ENCODE assay signal across 28 cellular contexts in the genomic region with DNA sequence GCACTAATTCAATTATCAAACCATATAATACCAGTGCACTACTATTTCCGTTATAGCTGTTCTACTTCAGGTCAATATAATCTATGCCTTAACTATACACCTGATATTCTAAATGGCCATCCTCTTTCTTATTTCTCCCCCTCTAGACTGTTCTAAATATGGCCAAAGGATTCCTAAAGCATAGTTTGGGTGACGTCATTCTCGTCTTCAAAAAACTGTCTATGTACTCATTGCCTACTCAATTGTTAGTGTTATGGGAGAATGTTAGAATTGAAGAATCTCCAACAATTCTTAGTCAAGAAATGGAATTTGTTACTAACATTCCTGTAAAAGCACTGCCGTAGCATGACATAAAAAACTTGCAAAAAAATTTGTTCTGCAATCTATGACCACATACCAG.
"Had no signal": no experiment of that assay in that cellular context is flagged by ENCODE, and none has a peak within 500 bp of the region (broad histone marks: within the 10 kb centered on the region; RNA-seq: fewer than 3 reads in every experiment).

No MANE protein-coding gene starts in this region.

- DNase-seq: naive thymus-derived CD8-positive, alpha-beta T cell; nephron progenitor cell; nucleus accumbens; pancreas; right cardiac atrium; spleen; stimulated activated CD4-positive, alpha-beta T cell treated with anti-CD3 and anti-CD28 coated beads, Interleukin-12 subunit alpha, Interleukin-12 subunit beta, amount 100 ng/mL, for 4 hours; stimulated activated CD4-positive, alpha-beta T cell treated with anti-CD3 and anti-CD28 coated beads, Interleukin-1b, Interleukin-23, amount 100 ng/mL, for 48 hours; stimulated activated CD4-positive, alpha-beta T cell treated with anti-CD3 and anti-CD28 coated beads, Interleukin-4, amount 100 ng/mL, for 1 hour; stimulated activated CD4-positive, alpha-beta T cell treated with anti-CD3 and anti-CD28 coated beads, Interleukin-4, amount 100 ng/mL, for 4 hours; stimulated activated CD8-positive, alpha-beta memory T cell treated with anti-CD3 and anti-CD28 coated beads, Interleukin-4, amount 100 ng/mL, for 48 hours; stimulated activated naive CD4-positive, alpha-beta T cell; stimulated activated naive CD8-positive, alpha-beta T cell treated with anti-CD3 and anti-CD28 coated beads, Interleukin-15, amount 100 ng/mL, for 72 hours; stimulated activated naive CD8-positive, alpha-beta T cell treated with anti-CD3 and anti-CD28 coated beads, Interleukin-15, Interleukin-2, amounts not matched to agents 100 U/mL and 50 U/mL, for 24 hours; substantia nigra; testis; tibial artery; transverse colon; upper lobe of right lung; uterus had no signal

- H3K4me3 ChIP-seq: pancreas, prostate gland, skin epidermis, smooth muscle cell, spleen, suprapubic skin, testis, tibial artery, transverse colon, upper lobe of right lung, uterus had no signal

- H3K27me3 ChIP-seq: neutrophil, pancreas, spleen, suprapubic skin, testis, tibial artery, transverse colon, upper lobe of right lung, uterus had no signal

- H3K4me1 ChIP-seq: pancreas, prostate gland, spleen, suprapubic skin, testis, tibial artery, transverse colon, upper lobe of right lung, uterus had no signal

- H3K27ac ChIP-seq: neutrophil, pancreas, prostate gland, skin epidermis, spleen, suprapubic skin, testis, tibial artery, transverse colon, upper lobe of right lung, uterus had no signal

- H3K9me3 ChIP-seq: neutrophil, pancreas, prostate gland, spleen, suprapubic skin, testis, tibial artery, transverse colon, upper lobe of right lung, uterus had no signal

- H3K36me3 ChIP-seq: neutrophil, pancreas, prostate gland, spleen, suprapubic skin, tibial artery, transverse colon, upper lobe of right lung, uterus had no signal

- ATAC-seq: naive thymus-derived CD8-positive, alpha-beta T cell; natural killer cell treated with Interleukin-12 subunit alpha and Interleukin-12 subunit beta and Interleukin-15 and Interleukin-18, amount 100 ng/mL, for 72 hours; pancreas; right cardiac atrium; sciatic nerve; stimulated activated memory B cell treated with anti-CD40 and anti-IgM and Interleukin-4, amounts not matched to agents 10 μg/mL and 1 μg/mL and 100 μg/mL, for 72 hours; stimulated activated naive CD8-positive, alpha-beta T cell treated with anti-CD3 and anti-CD28 coated beads, Interleukin-15, amount 100 ng/mL, for 72 hours; stimulated activated naive CD8-positive, alpha-beta T cell treated with anti-CD3 and anti-CD28 coated beads, Interleukin-15, Interleukin-2, amounts not matched to agents 100 U/mL and 50 U/mL, for 24 hours; upper lobe of right lung had no signal

- H3K4me2 ChIP-seq: smooth muscle cell had no signal
